In genomic region chr14:79279645-79280399, GRCh38 we compare ENCODE assay signal across 10 cellular contexts.
DNase-seq lines count a peak whose midpoint lies in the region; ATAC-seq, FAIRE-seq and TF ChIP-seq lines count a peak whose summit lies in the region.
"Had no signal": no experiment of that assay in that cellular context is flagged by ENCODE, and none has a peak within 500 bp of the region (broad histone marks: within the 10 kb centered on the region; RNA-seq: fewer than 3 reads in every experiment).

No MANE protein-coding gene starts in this region.

- H3K79me2 ChIP-seq in keratinocyte (ENCODE audit: control insufficient read depth, insufficient read depth, low read length), result no peaks in the 10 kb centered on the region

- H3K27me3 ChIP-seq in keratinocyte (ENCODE audit: control insufficient read depth, extremely low read depth, insufficient read depth, low read length) (no peaks in the 10 kb centered on the region), subcutaneous abdominal adipose tissue (ENCODE audit: control insufficient read depth in 5 of 5, insufficient read depth in 4 of 5, low read length in 5 of 5) (peaks cover 19 to 55% (median 26%) of the 10 kb centered on the region in 5 donors)

- ATAC-seq in HG03039 (IDR thresholded peaks at IDR 0.05; ENCODE audit: unreplicated experiment) (no peak), HG03521 (IDR thresholded peaks at IDR 0.05; ENCODE audit: unreplicated experiment) (no peak)
- ATAC-seq: HCT116 had no signal

- in situ Hi-C loops in astrocyte of the spinal cord (cut with HindIII; ENCODE audit: low sequenced_read_pairs), result no loop called here

- peak overlapping the region; percentile 64 for H3K4me3 ChIP-seq in astrocyte of the spinal cord (ENCODE audit: low read depth, low read length)
- peak overlapping the region; percentile 52 to 79 (median 71) for H3K4me3 ChIP-seq in keratinocyte (ENCODE audit: control insufficient read depth in 2 of 3, extremely low read depth in 1 of 3, insufficient read depth in 2 of 3, low read depth in 1 of 3, low read length in 3 of 3)
- peak overlapping the region in 4 of 5 donors; percentile 56 to 80 (median 67) for H3K4me3 ChIP-seq in subcutaneous abdominal adipose tissue (ENCODE audit: low read depth in 1 of 5, low read length in 5 of 5)

- H3K9ac ChIP-seq in keratinocyte (ENCODE audit: control insufficient read depth, extremely low read depth, insufficient read depth, low read length) (peak overlapping the region; percentile 18), subcutaneous abdominal adipose tissue (ENCODE audit: low read length in 5 of 5) (no peak overlapping the region)

- dilution Hi-C loops in keratinocyte (cut with MboI; ENCODE audit: extremely low pct_ligation_motif_present, low sequenced_read_pairs), result no loop called here

- no peaks in the 10 kb centered on the region for H3K36me3 ChIP-seq in keratinocyte (ENCODE audit: control insufficient read depth in 2 of 2, extremely low read depth in 1 of 2, insufficient read depth in 2 of 2, low read length in 2 of 2)
- H3K36me3 ChIP-seq in subcutaneous abdominal adipose tissue (ENCODE audit: control insufficient read depth in 5 of 5, insufficient read depth in 5 of 5, low read length in 5 of 5), result no peaks in the 10 kb centered on the region

- no peaks in the 10 kb centered on the region for H4K20me1 ChIP-seq in keratinocyte (ENCODE audit: control insufficient read depth, extremely low read depth, insufficient read depth, low read length)

- peak overlapping the region; percentile 95 for H2AFZ ChIP-seq in keratinocyte (ENCODE audit: control insufficient read depth, low read length)

- FAIRE-seq in keratinocyte (lab: Jason Lieb, UNC), result peak; percentile 23
- FAIRE-seq: A204.1 had no signal

- H3K27ac ChIP-seq in keratinocyte (ENCODE audit: control insufficient read depth, insufficient read depth, low read length) (no peak overlapping the region), subcutaneous abdominal adipose tissue (ENCODE audit: low read depth, low read length) (no peak overlapping the region)

- no peaks in the 10 kb centered on the region for H3K9me3 ChIP-seq in keratinocyte (ENCODE audit: control insufficient read depth, low read depth, low read length)
- no peaks in the 10 kb centered on the region for H3K9me3 ChIP-seq in subcutaneous abdominal adipose tissue (ENCODE audit: control insufficient read depth in 5 of 5, low read length in 5 of 5)

- TF ChIP-seq CTCF in astrocyte of the spinal cord (IDR thresholded peaks at IDR 0.05; ENCODE audit: low read depth, low read length), result no peak
- TF ChIP-seq CTCF in keratinocyte (optimal IDR thresholded peaks at IDR 0.05 in 1 of 3, IDR thresholded peaks at IDR 0.05 in 1 of 3, conservative IDR thresholded peaks at IDR 0.05 in 1 of 3; ENCODE audit: extremely low read depth in 1 of 3, insufficient read depth in 2 of 3, low read length in 3 of 3), result no peak

- no peaks in the 10 kb centered on the region for H3K9me1 ChIP-seq in keratinocyte (ENCODE audit: control insufficient read depth, extremely low read depth, insufficient read depth, low read length)

- DNase-seq in NCI-H1092 treated with DMSO at 0.1 percent for 48 hours (lab: John Stamatoyannopoulos, UW) (peak; percentile 41), NCI-H1092 (lab: John Stamatoyannopoulos, UW) (no peak), astrocyte of the spinal cord (ENCODE audit: low read depth, low spot score) (no peak), keratinocyte (ENCODE audit: low read depth, low spot score) (no peak)
- DNase-seq in activated T-cell treated with anti-CD3 and anti-CD28 coated beads, Interleukin-2, amount 50 U/mL, for 48 hours, result no peak

- peak overlapping the region; percentile 98 for H3K4me2 ChIP-seq in keratinocyte (ENCODE audit: control insufficient read depth, extremely low read depth, insufficient read depth, low read depth, low read length)

- H3K4me1 ChIP-seq in keratinocyte (ENCODE audit: control insufficient read depth, extremely low read depth, insufficient read depth, low read length), result peaks cover 13% of the 10 kb centered on the region
- peaks cover 2 to 22% (median 20%) of the 10 kb centered on the region in 5 donors for H3K4me1 ChIP-seq in subcutaneous abdominal adipose tissue (ENCODE audit: control insufficient read depth in 5 of 5, insufficient read depth in 5 of 5, low read length in 5 of 5)
